ENCODE assay signal across 18 cellular contexts in the genomic region with DNA sequence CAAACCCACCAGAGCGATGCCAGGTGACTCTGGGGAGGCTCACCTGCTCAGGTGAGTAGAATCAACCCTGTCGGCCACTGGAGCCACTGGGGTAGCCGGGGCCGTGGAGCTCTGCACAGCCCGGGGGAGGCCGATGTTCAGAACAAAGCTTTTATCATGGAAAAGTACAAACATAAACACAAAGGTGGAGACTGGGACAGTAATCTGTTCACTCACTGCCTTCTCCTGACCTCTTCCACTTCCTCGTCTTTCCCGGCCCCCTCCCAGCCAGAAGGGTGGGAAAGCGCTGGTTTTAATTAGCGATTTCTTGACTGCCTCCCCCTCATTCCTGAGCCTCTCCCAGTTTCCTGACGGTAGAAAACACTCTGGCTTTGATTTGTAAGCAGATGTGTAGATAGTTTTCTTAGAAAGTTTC. TPM values are rescaled to one million over a fixed set of nuclear protein-coding genes. Genes with fewer than 3 reads are reported as not detected.
A peak's percentile ranks its signal among the peaks of the same experiment; 100 is the strongest.
DNase-seq lines count a peak whose midpoint lies in the region; ATAC-seq lines count a peak whose summit lies in the region.
"Had no signal": no experiment of that assay in that cellular context is flagged by ENCODE, and none has a peak within 500 bp of the region (broad histone marks: within the 10 kb centered on the region; RNA-seq: fewer than 3 reads in every experiment).

No MANE protein-coding gene starts in this region.

- ATAC-seq in sciatic nerve: peak; percentile 44

- H3K9me3 Mint-ChIP-seq in activated naive CD4-positive, alpha-beta T cell treated with anti-CD3 and anti-CD28 coated beads, Interleukin-2, amount 10 ng/mL, durations not matched to agents 7 days and 5 days: no peaks in the 10 kb centered on the region

- H3K4me1 Mint-ChIP-seq in activated naive CD4-positive, alpha-beta T cell treated with anti-CD3 and anti-CD28 coated beads, Interleukin-2, amount 10 ng/mL, durations not matched to agents 7 days and 5 days: peaks cover 7% of the 10 kb centered on the region

- peaks cover 61% of the 10 kb centered on the region for H3K27me3 Mint-ChIP-seq in activated naive CD4-positive, alpha-beta T cell treated with anti-CD3 and anti-CD28 coated beads, Interleukin-2, amount 10 ng/mL, durations not matched to agents 7 days and 5 days

- DNase-seq in GM03348 (ENCODE audit: low spot score): peak; percentile 76
- DNase-seq in amniotic epithelial cell (ENCODE audit: low read depth): peak; percentile 48
- peak; percentile 37 for DNase-seq in fibroblast of the conjunctiva (ENCODE audit: low read depth)
- DNase-seq in sciatic nerve (ENCODE audit: low spot score): no peak
- DNase-seq in activated CD8-positive, alpha-beta memory T cell treated with anti-CD3 and anti-CD28 coated beads, Interleukin-2, amount 50 U/mL, for 4 hours: no peak
- DNase-seq in HCEC 1CT: no peak
- no peak for DNase-seq in NK-92 (lab: John Stamatoyannopoulos, UW; ENCODE audit: unreplicated experiment)
- no peak for DNase-seq in activated naive CD4-positive, alpha-beta T cell treated with anti-CD3 and anti-CD28 coated beads, Interleukin-2, amount 10 ng/mL, durations not matched to agents 7 days and 5 days
- DNase-seq: effector memory CD4-positive, alpha-beta T cell; Karpas-422; NCI-H2171; NCI-H748 treated with DMSO at 0.1 percent for 48 hours; stimulated activated CD4-positive, alpha-beta T cell treated with anti-CD3 and anti-CD28 coated beads, Interleukin-2, amount 100 ng/mL, for 48 hours; T-helper 1 cell; WERI-Rb-1 had no signal

- H3K36me3 Mint-ChIP-seq in activated naive CD4-positive, alpha-beta T cell treated with anti-CD3 and anti-CD28 coated beads, Interleukin-2, amount 10 ng/mL, durations not matched to agents 7 days and 5 days: no peaks in the 10 kb centered on the region

- H3K27ac Mint-ChIP-seq in activated naive CD4-positive, alpha-beta T cell treated with anti-CD3 and anti-CD28 coated beads, Interleukin-2, amount 10 ng/mL, durations not matched to agents 7 days and 5 days: no peak overlapping the region

- H3K4me3 Mint-ChIP-seq in activated naive CD4-positive, alpha-beta T cell treated with anti-CD3 and anti-CD28 coated beads, Interleukin-2, amount 10 ng/mL, durations not matched to agents 7 days and 5 days: no peak overlapping the region

- CTCF ChIA-PET in activated naive CD4-positive, alpha-beta T cell treated with anti-CD3 and anti-CD28 coated beads, Interleukin-2, amount 10 ng/mL, durations not matched to agents 7 days and 5 days (lab: Charles Lee): interaction anchor here (0.6 to 2.3 kb wide), 5 partner anchors 48 to 319 kb away, joined by 3 to 12 read pairs (median 7); no protein-coding TSS in a partner anchor

- intact Hi-C loops in sciatic nerve (cut with DNase I): no loop called here

RNA-seq across cellular contexts. Expression of a gene that starts 9.8 kb away (rescaled TPM):
- not detected for total RNA-seq in sciatic nerve

RNA-seq across cellular contexts. Expression of a gene that starts 15.7 kb away (rescaled TPM):
- total RNA-seq in sciatic nerve: 22.2 TPM
- total RNA-seq: cardiac muscle cell had no signal

RNA-seq across cellular contexts. Expression of a gene that starts 22.3 kb away (rescaled TPM):
- not detected for total RNA-seq in sciatic nerve
- total RNA-seq: H4, liver had no signal

RNA-seq across cellular contexts. Expression of a gene that starts 31.9 kb away (rescaled TPM):
- 2.5 TPM for total RNA-seq in sciatic nerve
- total RNA-seq: cardiac muscle cell had no signal

Comparison
In these comparisons a context has a peak if more than half of its experiments do, and no peak if none do; other contexts are left out.
1. DNase-seq: peak in GM03348 (single experiment), amniotic epithelial cell (single experiment) and fibroblast of the conjunctiva (single experiment); none in sciatic nerve (single experiment), activated CD8-positive, alpha-beta memory T cell treated with anti-CD3 and anti-CD28 coated beads, Interleukin-2, amount 50 U/mL, for 4 hours (single experiment), HCEC 1CT (single experiment), NK-92 (single experiment) and activated naive CD4-positive, alpha-beta T cell treated with anti-CD3 and anti-CD28 coated beads, Interleukin-2, amount 10 ng/mL, durations not matched to agents 7 days and 5 days (single experiment).